1 cellular context compared by ENCODE assay signal in the genomic region with DNA sequence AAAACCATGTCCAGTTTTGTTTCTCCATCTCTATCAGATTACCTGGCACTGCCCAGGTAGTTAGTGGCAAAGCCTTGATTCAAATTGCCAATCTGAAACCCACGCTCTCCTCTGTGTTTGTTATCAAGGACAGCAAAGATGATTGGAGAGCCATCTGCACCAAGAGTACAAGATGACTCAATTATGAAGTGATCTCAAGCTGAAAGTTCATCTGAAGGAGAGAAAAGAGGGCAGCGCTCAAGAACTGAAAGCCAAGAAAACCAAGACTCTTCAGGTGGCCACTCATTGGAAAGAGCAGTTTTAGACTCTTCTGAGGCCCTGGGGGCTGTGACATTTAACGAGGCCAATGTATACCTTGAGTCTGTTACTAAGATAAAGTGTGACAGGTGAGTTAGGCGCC.
TF ChIP-seq lines count a peak whose summit lies in the region.

No MANE protein-coding gene starts in this region.

TF ChIP-seq in HepG2, 621 proteins besides CTCF, POLR2A, EP300 and RAD21 (continued from another document):
- TF ChIP-seq KIAA2018 (CRISPR knock-in tag; IDR thresholded peaks at IDR 0.05; ENCODE audit: borderline replicate concordance) (no peak), ZNF264 (CRISPR knock-in tag; IDR thresholded peaks at IDR 0.05) (no peak), MAFF (IDR thresholded peaks at IDR 0.05; ENCODE audit: low read depth, low read length) (no peak), JDP2 (CRISPR knock-in tag; IDR thresholded peaks at IDR 0.05; ENCODE audit: borderline replicate concordance) (no peak), NFE2L1 (CRISPR knock-in tag; IDR thresholded peaks at IDR 0.05; ENCODE audit: borderline replicate concordance) (no peak)
